Comparison of ENCODE assay signal across 16 cellular contexts in the genomic region with DNA sequence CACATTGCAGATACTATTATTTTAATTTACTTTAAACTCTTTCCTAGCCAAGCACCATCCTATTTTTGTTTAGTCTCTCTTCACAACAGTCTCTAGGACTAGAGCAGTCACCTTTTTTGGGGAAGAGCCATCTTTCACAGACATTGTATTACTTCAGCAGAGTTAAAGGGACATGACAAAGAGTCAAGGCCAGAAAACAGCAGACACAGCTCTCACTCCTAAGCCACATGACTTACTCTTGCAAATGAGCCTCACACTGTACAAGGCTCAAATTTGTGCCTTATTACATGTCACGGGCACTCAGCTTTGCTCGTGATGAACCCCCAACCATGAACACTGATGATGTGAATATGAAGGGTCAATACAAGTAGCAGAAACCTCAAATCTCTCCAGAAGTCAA.
DNase-seq lines count a peak whose midpoint lies in the region; ATAC-seq and TF ChIP-seq lines count a peak whose summit lies in the region.
"Had no signal": no experiment of that assay in that cellular context is flagged by ENCODE, and none has a peak within 500 bp of the region (broad histone marks: within the 10 kb centered on the region; RNA-seq: fewer than 3 reads in every experiment).

No MANE protein-coding gene starts in this region.

- peak; percentile 50 for ATAC-seq in GM18873 (IDR thresholded peaks at IDR 0.05; ENCODE audit: low FRiP score, unreplicated experiment)
- ATAC-seq in HG02798 (IDR thresholded peaks at IDR 0.05; ENCODE audit: poor library complexity, unreplicated experiment), result peak; percentile 46

- no peaks in the 10 kb centered on the region for H3K9me3 ChIP-seq in SU-DHL-6 (ENCODE audit: insufficient read depth, low read length)
- H3K9me3 ChIP-seq: BLaER1 had no signal

- H3K27me3 ChIP-seq in SU-DHL-6 (ENCODE audit: low read length), result no peaks in the 10 kb centered on the region
- H3K27me3 ChIP-seq: BLaER1 had no signal

- no peak overlapping the region for H3K4me3 ChIP-seq in SU-DHL-6 (ENCODE audit: insufficient read depth, low read length, poor library complexity, severe bottlenecking)
- H3K4me3 ChIP-seq: BLaER1, PC-9 had no signal

- H3K79me2 ChIP-seq in SU-DHL-6 (ENCODE audit: insufficient read depth, low read length), result peaks cover 17% of the 10 kb centered on the region

- H3K9me3 Mint-ChIP-seq in progenitor cell of endocrine pancreas (ENCODE audit: low read depth), result no peaks in the 10 kb centered on the region
- H3K9me3 Mint-ChIP-seq in osteocyte (ENCODE audit: unreplicated experiment), result no peaks in the 10 kb centered on the region
- H3K9me3 Mint-ChIP-seq: activated B cell treated with CpG ODN at 0.5 μM for 24 hours had no signal

- no peak overlapping the region for H3K4me2 ChIP-seq in SU-DHL-6 (ENCODE audit: low read depth, low read length, poor library complexity, severe bottlenecking)
- H3K4me2 ChIP-seq: BLaER1, PC-9 had no signal

- H3K4me1 Mint-ChIP-seq in progenitor cell of endocrine pancreas (ENCODE audit: low read depth) (peaks cover 32% of the 10 kb centered on the region), osteocyte (ENCODE audit: unreplicated experiment) (peaks cover 28% of the 10 kb centered on the region)

- no peaks in the 10 kb centered on the region for H4K20me1 ChIP-seq in SU-DHL-6 (ENCODE audit: low read depth, low read length)

- H3K36me3 Mint-ChIP-seq in progenitor cell of endocrine pancreas (ENCODE audit: insufficient read depth) (peaks cover 56% of the 10 kb centered on the region), osteocyte (ENCODE audit: unreplicated experiment) (peaks cover 70% of the 10 kb centered on the region)

- DNase-seq in progenitor cell of endocrine pancreas (ENCODE audit: low spot score, unreplicated experiment) (no peak), osteocyte (ENCODE audit: extremely low spot score, unreplicated experiment) (no peak)
- DNase-seq in stimulated activated CD4-positive, alpha-beta T cell treated with anti-CD3 and anti-CD28 coated beads, Interleukin-15, amount 100 ng/mL, for 24 hours, result no peak
- no peak for DNase-seq in effector CD8-positive, alpha-beta T cell (lab: John Stamatoyannopoulos, UW)
- DNase-seq: activated B cell treated with CpG ODN at 0.5 μM for 24 hours; amniotic stem cell; glutamatergic neuron; NCI-H1436 treated with DMSO at 0.1 percent for 48 hours; occipital lobe; PC-9; stimulated activated naive CD4-positive, alpha-beta T cell had no signal

- TF ChIP-seq CTCF in SU-DHL-6 (IDR thresholded peaks at IDR 0.05; ENCODE audit: insufficient read depth, low read length, poor library complexity, severe bottlenecking) (no peak), progenitor cell of endocrine pancreas (IDR thresholded peaks at IDR 0.05; ENCODE audit: unreplicated experiment) (no peak), osteocyte (IDR thresholded peaks at IDR 0.05) (no peak)

- H2AFZ ChIP-seq in SU-DHL-6 (ENCODE audit: low read depth, low read length, severe bottlenecking), result no peak overlapping the region
- H2AFZ ChIP-seq: PC-9 had no signal

- H3F3A ChIP-seq in SU-DHL-6 (ENCODE audit: insufficient read depth), result peaks cover 28% of the 10 kb centered on the region; the same call in 1 of the 2 replicates

- H3K4me3 Mint-ChIP-seq in progenitor cell of endocrine pancreas (ENCODE audit: low read depth), result no peak overlapping the region
- no peak overlapping the region for H3K4me3 Mint-ChIP-seq in osteocyte (ENCODE audit: unreplicated experiment)
- H3K4me3 Mint-ChIP-seq: activated B cell treated with CpG ODN at 0.5 μM for 24 hours had no signal

- no peaks in the 10 kb centered on the region for H3K9me2 ChIP-seq in SU-DHL-6 (replicated peaks; ENCODE audit: insufficient read depth, low read length)

- H3K27ac Mint-ChIP-seq in progenitor cell of endocrine pancreas (peak overlapping the region; percentile 48), osteocyte (ENCODE audit: unreplicated experiment) (no peak overlapping the region)
- H3K27ac Mint-ChIP-seq: activated B cell treated with CpG ODN at 0.5 μM for 24 hours had no signal

- H3K27me3 Mint-ChIP-seq in progenitor cell of endocrine pancreas, result no peaks in the 10 kb centered on the region
- no peaks in the 10 kb centered on the region for H3K27me3 Mint-ChIP-seq in osteocyte (ENCODE audit: unreplicated experiment)
- H3K27me3 Mint-ChIP-seq: activated B cell treated with CpG ODN at 0.5 μM for 24 hours had no signal

- H3K9ac ChIP-seq in SU-DHL-6 (ENCODE audit: low read length), result no peak overlapping the region
- H3K9ac ChIP-seq: BLaER1 had no signal

- peak overlapping the region; percentile 28 for H3K27ac ChIP-seq in SU-DHL-6 (ENCODE audit: low read depth, low read length)
- H3K27ac ChIP-seq: BLaER1, epithelial cell of prostate, PC-9 had no signal

- peaks cover 41% of the 10 kb centered on the region; the same call in 1 of the 2 replicates for H3K36me3 ChIP-seq in SU-DHL-6 (ENCODE audit: low read length)
